8 cellular contexts compared by ENCODE assay signal in the genomic region with DNA sequence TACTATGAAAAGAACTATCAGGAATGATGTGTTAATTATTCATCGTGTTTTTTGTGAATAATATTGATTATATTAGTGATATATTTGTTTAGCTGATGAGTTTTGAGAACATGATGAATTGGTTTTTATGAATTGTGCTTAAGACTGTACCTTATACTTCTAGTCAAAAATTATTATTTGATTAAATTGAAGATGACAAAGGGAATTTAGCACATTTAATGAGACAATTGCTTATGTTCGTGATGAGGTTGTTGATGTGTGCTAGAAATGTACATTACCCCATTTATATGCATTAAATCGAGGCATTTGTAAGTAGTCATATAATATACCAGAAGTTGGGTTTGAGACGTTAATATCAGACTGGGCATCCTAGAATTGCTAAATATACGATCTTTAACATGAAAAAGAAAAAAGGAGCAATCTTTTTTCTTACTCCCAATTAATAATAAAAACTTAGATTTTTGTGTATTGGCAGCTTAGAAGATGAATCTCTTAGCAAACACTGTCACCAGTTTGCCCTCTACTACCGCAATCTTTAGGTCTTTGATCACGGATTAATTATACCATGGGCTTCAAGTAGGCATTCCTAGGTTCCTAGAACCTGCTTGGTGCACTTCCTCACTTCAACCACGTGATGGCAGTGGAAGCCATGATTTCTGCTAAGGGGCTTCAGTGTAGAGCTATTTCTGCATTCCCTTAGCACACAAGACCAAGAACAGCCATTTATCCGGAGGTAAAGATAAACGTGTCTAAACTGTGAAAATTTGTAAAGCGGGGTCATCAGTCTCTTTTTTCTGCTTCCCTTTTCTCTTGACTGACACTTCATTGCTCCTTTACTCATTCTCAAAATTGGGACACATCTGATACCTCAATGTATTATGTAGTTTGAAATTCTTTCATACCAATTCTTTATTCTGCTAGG. TPM values are rescaled to one million over a fixed set of nuclear protein-coding genes. Genes with fewer than 3 reads are reported as not detected.
DNase-seq lines count a peak whose midpoint lies in the region; ATAC-seq and TF ChIP-seq lines count a peak whose summit lies in the region.

No MANE protein-coding gene starts in this region.

- ATAC-seq in HG03139 (IDR thresholded peaks at IDR 0.05; ENCODE audit: unreplicated experiment) (peak; percentile 37), left colon (peak; percentile 39), GM18873 (IDR thresholded peaks at IDR 0.05; ENCODE audit: low FRiP score, unreplicated experiment) (no peak)

- H3K27ac ChIP-seq in WERI-Rb-1 (no peak overlapping the region), coronary artery (no peak overlapping the region)

- intact Hi-C loops in left colon (cut with DNase I, micrococcal nuclease): no loop called here

- no peaks in the 10 kb centered on the region for H3K27me3 ChIP-seq in WERI-Rb-1 (ENCODE audit: insufficient read depth, low read depth, severe bottlenecking)

- H3K4me3 ChIP-seq in WERI-Rb-1 (ENCODE audit: low read depth, low read length) (no peak overlapping the region), coronary artery (peak overlapping the region; percentile 95)

- TF ChIP-seq CTCF in WERI-Rb-1 (IDR thresholded peaks at IDR 0.05; ENCODE audit: low read depth, low read length): peak; percentile 82
- peak; percentile 80 for TF ChIP-seq CTCF in coronary artery (IDR thresholded peaks at IDR 0.05)

- no peaks in the 10 kb centered on the region for H3K36me3 ChIP-seq in WERI-Rb-1

- no peaks in the 10 kb centered on the region for H3K9me3 ChIP-seq in WERI-Rb-1 (ENCODE audit: severe bottlenecking)

- DNase-seq in DMS53 treated with DMSO at 0.1 percent for 48 hours (lab: John Stamatoyannopoulos, UW; ENCODE audit: unreplicated experiment): peak; percentile 87
- DNase-seq in NCI-H2196 treated with DMSO at 0.1 percent for 48 hours (lab: John Stamatoyannopoulos, UW; ENCODE audit: unreplicated experiment): peak; percentile 49
- DNase-seq in WERI-Rb-1: peak; percentile 61
- no peak for DNase-seq in coronary artery (ENCODE audit: low spot score)
- peak; percentile 28 to 41 for DNase-seq in left colon
- peak; percentile 7 to 55 for DNase-seq in stimulated activated CD4-positive, alpha-beta T cell treated with anti-CD3 and anti-CD28 coated beads, Interleukin-1b, Interleukin-23, amount 100 ng/mL, for 4 hours (ENCODE audit: low read depth in 2 of 2)

RNA-seq across cellular contexts. Expression of gene KLHDC10, which starts 1.6 kb away (rescaled TPM):
- 10 to 100 TPM; 27.9 to 29.0 TPM for total RNA-seq in left colon

RNA-seq across cellular contexts. Expression of gene ZC3HC1, which starts 20.8 kb away (rescaled TPM):
- total RNA-seq in left colon: 1 to 10 TPM; 7.1 to 7.2 TPM
